8 cellular contexts compared by ENCODE assay signal in genomic region chr12:93442411-93443340, GRCh38. TPM values are rescaled to one million over a fixed set of nuclear protein-coding genes. Genes with fewer than 3 reads are reported as not detected.
DNase-seq lines count a peak whose midpoint lies in the region; ATAC-seq, FAIRE-seq and TF ChIP-seq lines count a peak whose summit lies in the region.

No MANE protein-coding gene starts in this region.

- H3K27me3 ChIP-seq in BJ (ENCODE audit: control insufficient read depth, insufficient read depth, low read length) (no peaks in the 10 kb centered on the region), bronchial epithelial cell (ENCODE audit: control insufficient read depth, insufficient read depth, low read length) (no peaks in the 10 kb centered on the region), lung (ENCODE audit: control insufficient read depth, insufficient read depth) (no peaks in the 10 kb centered on the region), aorta (ENCODE audit: control insufficient read depth in 1 of 2, insufficient read depth in 2 of 2, low read length in 1 of 2) (no peaks in the 10 kb centered on the region)

- no peaks in the 10 kb centered on the region for H3K9me3 ChIP-seq in KOPT-K1 (ENCODE audit: insufficient read depth, low read length, poor library complexity, severe bottlenecking)
- no peaks in the 10 kb centered on the region for H3K9me3 ChIP-seq in lung (ENCODE audit: control insufficient read depth in 2 of 2, insufficient read depth in 1 of 2, low read length in 1 of 2)
- no peaks in the 10 kb centered on the region for H3K9me3 ChIP-seq in aorta (ENCODE audit: control insufficient read depth, low read length)

- ATAC-seq in lung (ENCODE audit: insufficient read depth, low FRiP score) (no peak), aorta (ENCODE audit: low FRiP score) (no peak), HG03520 (IDR thresholded peaks at IDR 0.05; ENCODE audit: unreplicated experiment) (no peak)

- H3K27ac ChIP-seq in KOPT-K1 (ENCODE audit: low read depth, low read length, poor library complexity, severe bottlenecking) (peak overlapping the region; percentile 79), lung (ENCODE audit: low read depth in 1 of 2, low read length in 1 of 2) (peak overlapping the region; percentile 95 to 98), aorta (ENCODE audit: low read depth in 1 of 2, low read length in 2 of 2) (peak overlapping the region in 1 of 2 donors; percentile 66)

- H3K4me3 ChIP-seq in BJ (ENCODE audit: low read depth, low read length) (peak overlapping the region; percentile 81), bronchial epithelial cell (ENCODE audit: low read depth, low read length) (peak overlapping the region; percentile 78), lung (peak overlapping the region; percentile 92), aorta (ENCODE audit: low read length in 2 of 2) (peak overlapping the region; percentile 72 to 99)

- CTCF ChIA-PET in BJ (lab: Yijun Ruan, JAX) = interaction anchor here (2.0 kb wide), 1 partner anchor 660 kb away, joined by 6 read pairs; no protein-coding TSS in a partner anchor

- TF ChIP-seq CTCF in BJ (IDR thresholded peaks at IDR 0.05; ENCODE audit: insufficient read depth, low read depth, low read length) (0 out of 2 replicates have a peak, but pooled peaks have one; percentile 6), bronchial epithelial cell (IDR thresholded peaks at IDR 0.05; ENCODE audit: insufficient read depth, low read length, severe bottlenecking) (no peak), lung (IDR thresholded peaks at IDR 0.05; ENCODE audit: control extremely low read depth, extremely low read depth) (no peak)

- intact Hi-C loops in aorta (cut with DNase I) = no loop called here

- H3K4me1 ChIP-seq in lung (ENCODE audit: control insufficient read depth in 2 of 2, insufficient read depth in 2 of 2, low read length in 2 of 2) (peaks cover 8 to 15% of the 10 kb centered on the region in 2 donors), aorta (ENCODE audit: control insufficient read depth in 1 of 2, insufficient read depth in 2 of 2, low read length in 2 of 2) (peaks cover 0 to 2% of the 10 kb centered on the region in 2 donors)

- DNase-seq in BJ (ENCODE audit: low read depth) (no peak), bronchial epithelial cell (ENCODE audit: low read depth) (peak; percentile 59), lung (ENCODE audit: low spot score) (no peak), aorta (no peak), ureter (ENCODE audit: low spot score) (no peak), D341Med (ENCODE audit: low spot score) (no peak)

- H3K36me3 ChIP-seq in BJ (ENCODE audit: control insufficient read depth, insufficient read depth, low read length) = no peaks in the 10 kb centered on the region
- no peaks in the 10 kb centered on the region for H3K36me3 ChIP-seq in KOPT-K1 (ENCODE audit: insufficient read depth, low read length)
- no peaks in the 10 kb centered on the region for H3K36me3 ChIP-seq in bronchial epithelial cell (ENCODE audit: control insufficient read depth, insufficient read depth, low read length)
- H3K36me3 ChIP-seq in lung (ENCODE audit: control insufficient read depth in 2 of 2, insufficient read depth in 2 of 2, low read length in 2 of 2) = no peaks in the 10 kb centered on the region
- H3K36me3 ChIP-seq in aorta (ENCODE audit: control insufficient read depth in 1 of 2, insufficient read depth in 2 of 2, low read length in 1 of 2) = no peaks in the 10 kb centered on the region

- WGBS in lung, 2 donors = 5 to 10% methylated on average over 19 of the region's 19 CpGs
- 3 to 4% methylated on average over 19 of the region's 19 CpGs for WGBS in aorta, 2 donors

- FAIRE-seq in bronchial epithelial cell (lab: Jason Lieb, UNC) = no peak

- POLR2A ChIA-PET in BJ (lab: Charles Lee) = no interaction called here

RNA-seq across cellular contexts. Expression of gene UBE2N, which starts 0.9 kb away (rescaled TPM):
- 182 and 184 TPM in 2 replicates for polyA plus RNA-seq in BJ (2011; rRNA removed)
- polyA minus RNA-seq in BJ (2011; rRNA and poly(A)+ RNA removed) = 40.9 and 61.5 TPM in 2 replicates
- total RNA-seq in bronchial epithelial cell = 22.9 and 73.1 TPM in 2 replicates
- total RNA-seq in lung = 10 to 100 TPM; 87.4 to 89.4 TPM
- 10 to 100 TPM; 65.1 to 72.2 TPM for polyA plus RNA-seq in lung
- 10 to 100 TPM; 57.1 to 86.8 TPM for total RNA-seq in aorta
- 10 to 100 TPM; 45.7 to 48.7 TPM for polyA plus RNA-seq in aorta
- 133 TPM for total RNA-seq in ureter

RNA-seq across cellular contexts. Expression of gene MRPL42, which starts 24.6 kb away (rescaled TPM):
- polyA plus RNA-seq in BJ (2011; rRNA removed) (28.1 and 73.3 TPM in 2 replicates), lung (10 to 100 TPM; 27.5 to 35.6 TPM), aorta (10 to 100 TPM; 24.5 to 53.3 TPM)
- polyA minus RNA-seq in BJ (2011; rRNA and poly(A)+ RNA removed) = 11.5 and 11.6 TPM in 2 replicates
- total RNA-seq in bronchial epithelial cell (82.1 and 131 TPM in 2 replicates), lung (10 to 100 TPM; 51.6 to 65.7 TPM), aorta (10 to 100 TPM; 40.7 to 48.5 TPM), ureter (87.6 TPM)
